In genomic region chr6:45812937-45813336, GRCh38 we compare ENCODE assay signal across 18 cellular contexts.
A peak's percentile ranks its signal among the peaks of the same experiment; 100 is the strongest.
DNase-seq lines count a peak whose midpoint lies in the region; ATAC-seq and TF ChIP-seq lines count a peak whose summit lies in the region.
"Had no signal": no experiment of that assay in that cellular context is flagged by ENCODE, and none has a peak within 500 bp of the region (broad histone marks: within the 10 kb centered on the region; RNA-seq: fewer than 3 reads in every experiment).

No MANE protein-coding gene starts in this region.

- no peaks in the 10 kb centered on the region for H3K9me3 ChIP-seq in mucosa of descending colon
- H3K9me3 ChIP-seq in gastrocnemius medialis, result no peaks in the 10 kb centered on the region
- H3K9me3 ChIP-seq: tibial artery had no signal

- peaks cover 5% of the 10 kb centered on the region for H3K36me3 Mint-ChIP-seq in nephron progenitor cell (ENCODE audit: low read depth)
- H3K36me3 Mint-ChIP-seq in activated T-helper 1 cell treated with anti-CD3 and anti-CD28 coated beads, Interleukin-12 subunit alpha, Interleukin-12 subunit beta, Interleukin-2, Interleukin-4 antibody, amounts not matched to agents 30 ng/mL and 10 ng/mL and 1 ng/mL, durations not matched to agents 14 hours and 24 hours and 36 hours (ENCODE audit: low read depth), result peaks cover 3% of the 10 kb centered on the region

- no peak overlapping the region for H3K4me3 Mint-ChIP-seq in nephron progenitor cell
- H3K4me3 Mint-ChIP-seq in activated T-helper 1 cell treated with anti-CD3 and anti-CD28 coated beads, Interleukin-12 subunit alpha, Interleukin-12 subunit beta, Interleukin-2, Interleukin-4 antibody, amounts not matched to agents 30 ng/mL and 10 ng/mL and 1 ng/mL, durations not matched to agents 14 hours and 24 hours and 36 hours, result no peak overlapping the region
- H3K4me3 Mint-ChIP-seq: activated CD8-positive, alpha-beta memory T cell treated with anti-CD3 and anti-CD28 coated beads, Interleukin-2, amount 10 ng/mL, durations not matched to agents 7 days and 5 days had no signal

- H3K4me1 ChIP-seq in mucosa of descending colon (ENCODE audit: low read depth), result no peaks in the 10 kb centered on the region
- peaks cover 3 to 4% of the 10 kb centered on the region in 2 donors for H3K4me1 ChIP-seq in gastrocnemius medialis
- H3K4me1 ChIP-seq: tibial artery had no signal

- no peak for DNase-seq in Right ventricle myocardium inferior (ENCODE audit: missing footprints)
- no peak for DNase-seq in cardiac septum (ENCODE audit: low spot score)
- DNase-seq in fibroblast of the aortic adventitia (ENCODE audit: low read depth), result peak; percentile 42
- DNase-seq in nephron progenitor cell, result no peak
- peak; percentile 77 for DNase-seq in superior temporal gyrus (ENCODE audit: extremely low spot score)
- DNase-seq in mucosa of descending colon, result no peak
- DNase-seq in gastrocnemius medialis, result no peak
- no peak for DNase-seq in activated T-helper 1 cell treated with anti-CD3 and anti-CD28 coated beads, Interleukin-12 subunit alpha, Interleukin-12 subunit beta, Interleukin-2, Interleukin-4 antibody, amounts not matched to agents 30 ng/mL and 10 ng/mL and 1 ng/mL, durations not matched to agents 14 hours and 24 hours and 36 hours (ENCODE audit: low spot score)
- DNase-seq: activated CD8-positive, alpha-beta memory T cell treated with anti-CD3 and anti-CD28 coated beads, Interleukin-2, amount 10 ng/mL, durations not matched to agents 7 days and 5 days; activated effector memory CD4-positive, alpha-beta T cell treated with anti-CD3 and anti-CD28 coated beads, Interleukin-2, amount 50 U/mL, for 16 hours; H7; MV-4-11; NCI-H2081 treated with DMSO at 0.1 percent for 48 hours; NCI-H510A; T-helper 9 cell; tibial artery had no signal

- H3K36me3 ChIP-seq in mucosa of descending colon (ENCODE audit: low read depth) (no peaks in the 10 kb centered on the region), gastrocnemius medialis (no peaks in the 10 kb centered on the region)
- H3K36me3 ChIP-seq: BLaER1 treated with 17β-estradiol and CSF1 and Interleukin-3, amounts not matched to agents 10 nM and 100 nM; tibial artery had no signal

- intact Hi-C loops in Right ventricle myocardium inferior (cut with DNase I), result no loop called here
- intact Hi-C loops in cardiac septum (cut with DNase I), result no loop called here
- intact Hi-C loops in mucosa of descending colon (cut with DNase I, micrococcal nuclease), result no loop called here
- intact Hi-C loops in gastrocnemius medialis (cut with DNase I; ENCODE audit: low total_unique reads), result no loop called here
- intact Hi-C loops in activated T-helper 1 cell treated with anti-CD3 and anti-CD28 coated beads, Interleukin-12 subunit alpha, Interleukin-12 subunit beta, Interleukin-2, Interleukin-4 antibody, amounts not matched to agents 30 ng/mL and 10 ng/mL and 1 ng/mL, durations not matched to agents 14 hours and 24 hours and 36 hours (cut with micrococcal nuclease), result no loop called here

- H3K4me3 ChIP-seq in fibroblast of the aortic adventitia (ENCODE audit: low read depth, low read length), result no peak overlapping the region
- no peak overlapping the region for H3K4me3 ChIP-seq in mucosa of descending colon
- no peak overlapping the region for H3K4me3 ChIP-seq in gastrocnemius medialis
- H3K4me3 ChIP-seq: BLaER1 treated with 17β-estradiol and CSF1 and Interleukin-3, amounts not matched to agents 10 nM and 100 nM; tibial artery had no signal

- H3K27ac Mint-ChIP-seq in nephron progenitor cell, result peak overlapping the region; percentile 26
- H3K27ac Mint-ChIP-seq in activated T-helper 1 cell treated with anti-CD3 and anti-CD28 coated beads, Interleukin-12 subunit alpha, Interleukin-12 subunit beta, Interleukin-2, Interleukin-4 antibody, amounts not matched to agents 30 ng/mL and 10 ng/mL and 1 ng/mL, durations not matched to agents 14 hours and 24 hours and 36 hours, result no peak overlapping the region
- H3K27ac Mint-ChIP-seq: activated CD8-positive, alpha-beta memory T cell treated with anti-CD3 and anti-CD28 coated beads, Interleukin-2, amount 10 ng/mL, durations not matched to agents 7 days and 5 days; progenitor cell of endocrine pancreas had no signal

- H3K27ac ChIP-seq in gastrocnemius medialis, result no peak overlapping the region
- H3K27ac ChIP-seq: BLaER1 treated with 17β-estradiol and CSF1 and Interleukin-3, amounts not matched to agents 10 nM and 100 nM; tibial artery had no signal

- H3K9me3 Mint-ChIP-seq in nephron progenitor cell, result peaks cover 6% of the 10 kb centered on the region
- H3K9me3 Mint-ChIP-seq in activated T-helper 1 cell treated with anti-CD3 and anti-CD28 coated beads, Interleukin-12 subunit alpha, Interleukin-12 subunit beta, Interleukin-2, Interleukin-4 antibody, amounts not matched to agents 30 ng/mL and 10 ng/mL and 1 ng/mL, durations not matched to agents 14 hours and 24 hours and 36 hours, result peaks cover 10% of the 10 kb centered on the region

- H3K27me3 Mint-ChIP-seq in nephron progenitor cell (ENCODE audit: low read depth, poor library complexity), result peaks cover 11% of the 10 kb centered on the region
- peaks cover 2% of the 10 kb centered on the region for H3K27me3 Mint-ChIP-seq in activated T-helper 1 cell treated with anti-CD3 and anti-CD28 coated beads, Interleukin-12 subunit alpha, Interleukin-12 subunit beta, Interleukin-2, Interleukin-4 antibody, amounts not matched to agents 30 ng/mL and 10 ng/mL and 1 ng/mL, durations not matched to agents 14 hours and 24 hours and 36 hours (ENCODE audit: insufficient read depth)
- H3K27me3 Mint-ChIP-seq: progenitor cell of endocrine pancreas had no signal

- in situ Hi-C loops in gastrocnemius medialis (cut with MboI; ENCODE audit: low sequenced_read_pairs in 4 of 4), result no loop called here

- ATAC-seq in Right ventricle myocardium inferior (peak; percentile 83), mucosa of descending colon (no peak), gastrocnemius medialis (no peak)
- ATAC-seq: activated CD8-positive, alpha-beta memory T cell treated with anti-CD3 and anti-CD28 coated beads, Interleukin-2, amount 10 ng/mL, durations not matched to agents 7 days and 5 days had no signal

- peaks cover 51% of the 10 kb centered on the region for H3K4me1 Mint-ChIP-seq in nephron progenitor cell
- H3K4me1 Mint-ChIP-seq in activated T-helper 1 cell treated with anti-CD3 and anti-CD28 coated beads, Interleukin-12 subunit alpha, Interleukin-12 subunit beta, Interleukin-2, Interleukin-4 antibody, amounts not matched to agents 30 ng/mL and 10 ng/mL and 1 ng/mL, durations not matched to agents 14 hours and 24 hours and 36 hours (ENCODE audit: low read depth), result peaks cover 23% of the 10 kb centered on the region

- peaks cover 0 to 2% (median 0%) of the 10 kb centered on the region in 3 donors for H3K27me3 ChIP-seq in gastrocnemius medialis
- H3K27me3 ChIP-seq: BLaER1 treated with 17β-estradiol and CSF1 and Interleukin-3, amounts not matched to agents 10 nM and 100 nM had no signal

- no peak for TF ChIP-seq CTCF in fibroblast of the aortic adventitia (IDR thresholded peaks at IDR 0.05; ENCODE audit: insufficient read depth, low read length)
- TF ChIP-seq CTCF in nephron progenitor cell (IDR thresholded peaks at IDR 0.05), result no peak
- TF ChIP-seq CTCF in mucosa of descending colon (IDR thresholded peaks at IDR 0.05), result no peak
- TF ChIP-seq CTCF in gastrocnemius medialis (IDR thresholded peaks at IDR 0.05 in 4 of 5, conservative IDR thresholded peaks at IDR 0.05 in 1 of 5), result no peak

- no peak for TF ChIP-seq POLR2A in gastrocnemius medialis (IDR thresholded peaks at IDR 0.05)

Comparison
In these comparisons a context has a peak if more than half of its experiments do, and no peak if none do; other contexts are left out.
1. DNase-seq: peak in fibroblast of the aortic adventitia (single experiment) and superior temporal gyrus (single experiment); none in Right ventricle myocardium inferior (single experiment), cardiac septum (single experiment), nephron progenitor cell (single experiment), mucosa of descending colon (0 of 3), gastrocnemius medialis (0 of 2) and activated T-helper 1 cell treated with anti-CD3 and anti-CD28 coated beads, Interleukin-12 subunit alpha, Interleukin-12 subunit beta, Interleukin-2, Interleukin-4 antibody, amounts not matched to agents 30 ng/mL and 10 ng/mL and 1 ng/mL, durations not matched to agents 14 hours and 24 hours and 36 hours (single experiment).